ENCODE assay signal across 9 cellular contexts in the genomic region with DNA sequence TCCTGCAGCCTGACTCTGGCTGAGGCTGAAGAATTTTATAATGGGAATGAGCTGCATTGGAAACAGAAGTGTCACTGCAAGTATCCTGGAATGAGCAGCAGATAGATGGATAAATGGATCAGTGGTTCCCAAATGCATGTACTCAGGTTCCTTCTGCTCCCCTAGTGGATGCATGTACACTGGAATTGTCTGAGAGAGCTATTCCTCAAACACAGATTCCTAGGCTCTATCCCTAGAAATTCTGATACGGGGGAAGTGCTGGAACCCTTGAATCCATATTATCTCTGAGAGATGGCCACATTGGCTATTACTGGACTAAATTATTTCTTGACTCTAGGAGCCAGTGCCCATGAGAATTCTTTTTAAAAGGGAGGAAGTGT.
DNase-seq lines count a peak whose midpoint lies in the region; ATAC-seq, FAIRE-seq and TF ChIP-seq lines count a peak whose summit lies in the region.
"Had no signal": no experiment of that assay in that cellular context is flagged by ENCODE, and none has a peak within 500 bp of the region (broad histone marks: within the 10 kb centered on the region; RNA-seq: fewer than 3 reads in every experiment).

No MANE protein-coding gene starts in this region.

- intact Hi-C loops in lower lobe of right lung (cut with DNase I): no loop called here

- H3K27me3 Mint-ChIP-seq in activated naive CD8-positive, alpha-beta T cell treated with anti-CD3 and anti-CD28 coated beads for 36 hours: no peaks in the 10 kb centered on the region
- peaks cover 5% of the 10 kb centered on the region for H3K27me3 Mint-ChIP-seq in nephron progenitor cell (ENCODE audit: low read depth, poor library complexity)

- peaks cover 42% of the 10 kb centered on the region for H3K36me3 Mint-ChIP-seq in activated naive CD8-positive, alpha-beta T cell treated with anti-CD3 and anti-CD28 coated beads for 36 hours
- peaks cover 14% of the 10 kb centered on the region for H3K36me3 Mint-ChIP-seq in nephron progenitor cell (ENCODE audit: low read depth)

- H3K4me1 ChIP-seq in BE2C: 0 out of 2 replicates have a peak, but pooled peaks cover 2% of the 10 kb centered on the region
- H3K4me1 ChIP-seq in lower lobe of right lung: peaks cover 49% of the 10 kb centered on the region

- peaks cover 3% of the 10 kb centered on the region for H3K9me3 Mint-ChIP-seq in activated naive CD8-positive, alpha-beta T cell treated with anti-CD3 and anti-CD28 coated beads for 36 hours
- no peaks in the 10 kb centered on the region for H3K9me3 Mint-ChIP-seq in nephron progenitor cell

- H3K4me1 Mint-ChIP-seq in activated naive CD8-positive, alpha-beta T cell treated with anti-CD3 and anti-CD28 coated beads for 36 hours: peaks cover 84% of the 10 kb centered on the region
- peaks cover 13% of the 10 kb centered on the region for H3K4me1 Mint-ChIP-seq in nephron progenitor cell

- H3K36me3 ChIP-seq in BE2C: no peaks in the 10 kb centered on the region
- no peaks in the 10 kb centered on the region for H3K36me3 ChIP-seq in lower lobe of right lung
- H3K36me3 ChIP-seq: Peyer's patch had no signal

- peak overlapping the region; percentile 99 for H3K27ac Mint-ChIP-seq in activated naive CD8-positive, alpha-beta T cell treated with anti-CD3 and anti-CD28 coated beads for 36 hours
- no peak overlapping the region for H3K27ac Mint-ChIP-seq in nephron progenitor cell

- DNase-seq in BE2C (no peak), GM12892 (ENCODE audit: insufficient read length) (no peak), lower lobe of right lung (no peak), amniotic stem cell (lab: John Stamatoyannopoulos, UW) (no peak), LoVo (ENCODE audit: low spot score) (no peak), HCEC 1CT (no peak), nephron progenitor cell (no peak)
- DNase-seq in activated naive CD8-positive, alpha-beta T cell treated with anti-CD3 and anti-CD28 coated beads for 36 hours: no peak
- DNase-seq: Peyer's patch had no signal

- TF ChIP-seq CTCF in BE2C (IDR thresholded peaks at IDR 0.05; ENCODE audit: low read depth, low read length) (peak; percentile 33), lower lobe of right lung (IDR thresholded peaks at IDR 0.05) (no peak), nephron progenitor cell (IDR thresholded peaks at IDR 0.05) (no peak)

- no peak for ATAC-seq in lower lobe of right lung

- TF ChIP-seq POLR2A in GM12892 (IDR thresholded peaks at IDR 0.05; ENCODE audit: low read depth, low read length): no peak

- H3K27ac ChIP-seq in lower lobe of right lung: peak overlapping the region; percentile 8

- no peak overlapping the region for H3K4me3 ChIP-seq in BE2C (ENCODE audit: low read depth, low read length)
- H3K4me3 ChIP-seq in lower lobe of right lung: no peak overlapping the region
- H3K4me3 ChIP-seq: Peyer's patch had no signal

- FAIRE-seq in GM12892 (lab: Jason Lieb, UNC): peak; percentile 27

- H3K4me3 Mint-ChIP-seq in activated naive CD8-positive, alpha-beta T cell treated with anti-CD3 and anti-CD28 coated beads for 36 hours: peak overlapping the region; percentile 63
- no peak overlapping the region for H3K4me3 Mint-ChIP-seq in nephron progenitor cell

- H3K27me3 ChIP-seq in BE2C (no peaks in the 10 kb centered on the region), lower lobe of right lung (ENCODE audit: low read depth) (no peaks in the 10 kb centered on the region)
- H3K27me3 ChIP-seq: Peyer's patch had no signal

- H3K9me3 ChIP-seq in BE2C: no peaks in the 10 kb centered on the region
- H3K9me3 ChIP-seq in lower lobe of right lung: no peaks in the 10 kb centered on the region
- H3K9me3 ChIP-seq: Peyer's patch had no signal
